ENCODE assay signal across 8 cellular contexts in the genomic region with DNA sequence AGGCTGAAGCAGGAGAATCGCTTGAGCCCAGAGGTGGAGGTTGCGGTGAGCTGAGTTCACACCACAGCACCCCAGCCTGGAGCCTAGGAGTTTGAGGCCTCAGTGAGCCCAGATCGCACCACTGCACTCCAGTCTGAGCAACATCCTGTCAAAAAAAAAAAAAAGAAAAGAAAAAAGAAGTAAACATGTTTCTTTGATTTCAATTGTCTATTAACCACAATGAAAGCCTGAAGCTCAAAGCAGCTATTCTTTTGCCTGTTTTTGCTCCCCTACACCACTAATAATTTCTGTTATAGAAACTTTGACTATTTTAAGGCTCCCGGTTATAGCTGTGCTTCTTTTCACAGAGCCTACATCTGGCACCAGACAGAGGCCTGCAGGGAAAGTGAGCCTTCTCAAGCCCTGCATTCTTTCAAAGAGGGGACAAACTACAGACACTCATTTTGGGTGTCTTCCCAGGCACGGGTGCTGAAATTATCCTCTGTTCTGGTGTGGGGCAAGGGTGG. TPM values are rescaled to one million over a fixed set of nuclear protein-coding genes. Genes with fewer than 3 reads are reported as not detected.
A peak's percentile ranks its signal among the peaks of the same experiment; 100 is the strongest.
DNase-seq lines count a peak whose midpoint lies in the region; ATAC-seq and TF ChIP-seq lines count a peak whose summit lies in the region.

No MANE protein-coding gene starts in this region.

- H3K4me3 ChIP-seq in lower lobe of right lung (no peak overlapping the region), H7 (ENCODE audit: insufficient read depth, low read depth, low read length) (no peak overlapping the region)

- CTCF ChIA-PET in HEK293T (lab: Yijun Ruan, JAX): interaction anchor here (1.3 kb wide), 1 partner anchor 62 kb away, joined by 3 read pairs; the partner anchor contains the start of gene CAMTA2

- H3K27ac ChIP-seq in lower lobe of right lung: peak overlapping the region; percentile 64

- no peak for TF ChIP-seq CTCF in lower lobe of right lung (IDR thresholded peaks at IDR 0.05)

- H3K4me1 ChIP-seq in lower lobe of right lung: peaks cover 14% of the 10 kb centered on the region

- H3K36me3 ChIP-seq in lower lobe of right lung: no peaks in the 10 kb centered on the region
- H3K36me3 ChIP-seq in H7 (replicated peaks; ENCODE audit: control insufficient read depth, insufficient read depth, low read length): no peaks in the 10 kb centered on the region

- H3K27me3 ChIP-seq in lower lobe of right lung (ENCODE audit: low read depth) (no peaks in the 10 kb centered on the region), H7 (ENCODE audit: control insufficient read depth, insufficient read depth, low read length) (no peaks in the 10 kb centered on the region)

- POLR2A ChIA-PET in HEK293T (lab: Yijun Ruan, JAX): no interaction called here

- DNase-seq in T follicular helper cell (ENCODE audit: low read depth) (peak; percentile 74), lower lobe of right lung (no peak), superior temporal gyrus (ENCODE audit: extremely low spot score) (no peak), HEK293T (ENCODE audit: extremely low spot score) (no peak), H7 (no peak), pons (ENCODE audit: low spot score) (no peak)
- DNase-seq in activated gamma-delta T cell treated with anti-CD3 and anti-CD28 coated beads, Interleukin-2, amount 50 U/mL, for 16 hours (ENCODE audit: low read depth): peak; percentile 38
- DNase-seq in stimulated activated naive CD8-positive, alpha-beta T cell treated with anti-CD3 and anti-CD28 coated beads, Interleukin-15, Interleukin-2, amounts not matched to agents 100 U/mL and 50 U/mL, for 24 hours: no peak

- intact Hi-C loops in lower lobe of right lung (cut with DNase I): no loop called here

- ATAC-seq in lower lobe of right lung: peak in 1 of 2 donors; percentile 65
- peak; percentile 69 for ATAC-seq in stimulated activated naive CD8-positive, alpha-beta T cell treated with anti-CD3 and anti-CD28 coated beads, Interleukin-15, Interleukin-2, amounts not matched to agents 100 U/mL and 50 U/mL, for 24 hours

- no peaks in the 10 kb centered on the region for H3K9me3 ChIP-seq in lower lobe of right lung

TF ChIP-seq in HEK293T, 16 proteins besides CTCF, POLR2A, EP300 and RAD21:
- no peak for TF ChIP-seq ZNF384 (IDR thresholded peaks at IDR 0.05)
- TF ChIP-seq PKNOX1 (IDR thresholded peaks at IDR 0.05): no peak
- TF ChIP-seq FOXM1 (IDR thresholded peaks at IDR 0.05; ENCODE audit: borderline replicate concordance): no peak
- no peak for TF ChIP-seq FOXK2 (IDR thresholded peaks at IDR 0.05)
- no peak for TF ChIP-seq NFRKB (IDR thresholded peaks at IDR 0.05)

RNA-seq across cellular contexts. Expression of gene SLC52A1, which starts 14.1 kb away (rescaled TPM):
- 0.86 TPM for total RNA-seq in lower lobe of right lung
- total RNA-seq in H7 (2014; rRNA removed; shearing (Covaris generic)): 0.10 TPM in 1 of 2 replicates, not detected in the other

RNA-seq across cellular contexts. Expression of gene ZFP3, which starts 28.9 kb away (rescaled TPM):
- total RNA-seq in lower lobe of right lung: 7.1 TPM
- total RNA-seq in H7 (2014; rRNA removed; shearing (Covaris generic)): 0.21 and 0.96 TPM in 2 replicates

RNA-seq across cellular contexts. Expression of gene KIF1C, which starts 51.6 kb away (rescaled TPM):
- total RNA-seq in lower lobe of right lung: 182 TPM
- 46.2 and 48.8 TPM in 2 replicates for total RNA-seq in H7 (2014; rRNA removed; shearing (Covaris generic))

RNA-seq across cellular contexts. Expression of gene INCA1, which starts 52.0 kb away (rescaled TPM):
- 1.9 TPM for total RNA-seq in lower lobe of right lung
- 0.42 and 0.63 TPM in 2 replicates for total RNA-seq in H7 (2014; rRNA removed; shearing (Covaris generic))

Comparison
In these comparisons a context has a peak if more than half of its experiments do, and no peak if none do; other contexts are left out.
1. DNase-seq: peak in T follicular helper cell (single experiment) and activated gamma-delta T cell treated with anti-CD3 and anti-CD28 coated beads, Interleukin-2, amount 50 U/mL, for 16 hours (single experiment); none in lower lobe of right lung (single experiment), stimulated activated naive CD8-positive, alpha-beta T cell treated with anti-CD3 and anti-CD28 coated beads, Interleukin-15, Interleukin-2, amounts not matched to agents 100 U/mL and 50 U/mL, for 24 hours (single experiment), superior temporal gyrus (single experiment), HEK293T (single experiment), H7 (single experiment) and pons (single experiment).